1 cellular context compared by ENCODE assay signal in genomic region chr9:71725590-71726338, GRCh38.
A peak's percentile ranks its signal among the peaks of the same experiment; 100 is the strongest.
TF ChIP-seq lines count a peak whose summit lies in the region.

No MANE protein-coding gene starts in this region.

TF ChIP-seq in A549, 52 proteins besides CTCF, POLR2A, EP300 and RAD21 (continued from another document):
- peak; percentile 80; the same call in 1 of the 3 replicates for TF ChIP-seq BCL3 (IDR thresholded peaks at IDR 0.05)
- peak; percentile 97 for TF ChIP-seq JUNB (IDR thresholded peaks at IDR 0.05)
- TF ChIP-seq USF2 (IDR thresholded peaks at IDR 0.05): no peak
- TF ChIP-seq ZSCAN20 (CRISPR knock-in tag; IDR thresholded peaks at IDR 0.05): no peak
- TF ChIP-seq TP53 (CRISPR knock-in tag; IDR thresholded peaks at IDR 0.05): no peak
